7 cellular contexts compared by ENCODE assay signal in genomic region chr12:107895966-107896365, GRCh38.
"Had no signal": no experiment of that assay in that cellular context is flagged by ENCODE, and none has a peak within 500 bp of the region (broad histone marks: within the 10 kb centered on the region; RNA-seq: fewer than 3 reads in every experiment).

No MANE protein-coding gene starts in this region.

- H3K27ac Mint-ChIP-seq: IgD-negative memory B cell had no signal

- DNase-seq: IMR-90, KBM-7, KG1 had no signal

- H3K27ac ChIP-seq: HL-60, KMS-11 had no signal

- H3K4me3 Mint-ChIP-seq: IgD-negative memory B cell had no signal

- H3K9me3 Mint-ChIP-seq: IgD-negative memory B cell had no signal

- H3K27me3 Mint-ChIP-seq: IgD-negative memory B cell had no signal

- H3K4me3 ChIP-seq: K562 had no signal
